In genomic region chr12:5102806-5103205, GRCh38 we compare ENCODE assay signal across 29 cellular contexts. TPM values are rescaled to one million over a fixed set of nuclear protein-coding genes. Genes with fewer than 3 reads are reported as not detected.
"Had no signal": no experiment of that assay in that cellular context is flagged by ENCODE, and none has a peak within 500 bp of the region (broad histone marks: within the 10 kb centered on the region; RNA-seq: fewer than 3 reads in every experiment).

No MANE protein-coding gene starts in this region.

- H3K4me1 ChIP-seq: left lung, psoas muscle, sigmoid colon, suprapubic skin, transverse colon, uterus had no signal

- H3K4me3 Mint-ChIP-seq: effector memory CD8-positive, alpha-beta T cell; naive thymus-derived CD8-positive, alpha-beta T cell; nephron progenitor cell; stimulated activated naive CD8-positive, alpha-beta T cell treated with anti-CD3 and anti-CD28 coated beads, Interleukin-15, amount 100 ng/mL, for 72 hours had no signal

- H3K27ac Mint-ChIP-seq: effector memory CD8-positive, alpha-beta T cell; naive thymus-derived CD8-positive, alpha-beta T cell; nephron progenitor cell; stimulated activated naive CD8-positive, alpha-beta T cell treated with anti-CD3 and anti-CD28 coated beads, Interleukin-15, amount 100 ng/mL, for 72 hours had no signal

- H3K27me3 ChIP-seq: left lung, ovary, sigmoid colon, uterus had no signal

- H3K9me3 ChIP-seq: esophagus squamous epithelium, left lung, ovary, psoas muscle, sigmoid colon, suprapubic skin, transverse colon, upper lobe of right lung, uterus had no signal

- H3K4me1 Mint-ChIP-seq: naive thymus-derived CD8-positive, alpha-beta T cell; stimulated activated naive CD8-positive, alpha-beta T cell treated with anti-CD3 and anti-CD28 coated beads, Interleukin-15, amount 100 ng/mL, for 72 hours had no signal

- H3K36me3 ChIP-seq: esophagus squamous epithelium, left lung, ovary, sigmoid colon, suprapubic skin, transverse colon, upper lobe of right lung, uterus had no signal

- H2AFZ ChIP-seq: hepatocyte had no signal

- ATAC-seq: effector memory CD8-positive, alpha-beta T cell; left cardiac atrium; naive thymus-derived CD8-positive, alpha-beta T cell; psoas muscle; right cardiac atrium; stimulated activated naive CD8-positive, alpha-beta T cell treated with anti-CD3 and anti-CD28 coated beads, Interleukin-15, amount 100 ng/mL, for 72 hours; upper lobe of right lung had no signal

- H3K4me3 ChIP-seq: coronary artery, esophagus squamous epithelium, hepatocyte, left lung, ovary, psoas muscle, sigmoid colon, suprapubic skin, transverse colon, upper lobe of right lung, uterus had no signal

- H3K27ac ChIP-seq: coronary artery, esophagus squamous epithelium, hepatocyte, left lung, ovary, psoas muscle, sigmoid colon, suprapubic skin, transverse colon, upper lobe of right lung, uterus had no signal

- H3K4me2 ChIP-seq: hepatocyte had no signal

- DNase-seq: dermis blood vessel endothelial cell; effector memory CD8-positive, alpha-beta T cell; erythroblast; esophagus squamous epithelium; left cardiac atrium; left lung; midbrain; naive thymus-derived CD8-positive, alpha-beta T cell; nephron progenitor cell; nucleus accumbens; ovary; posterior cingulate gyrus; psoas muscle; right cardiac atrium; sigmoid colon; stimulated activated CD4-positive, alpha-beta T cell treated with anti-CD3 and anti-CD28 coated beads, Interleukin-15, amount 100 ng/mL, for 24 hours; stimulated activated CD4-positive, alpha-beta T cell treated with anti-CD3 and anti-CD28 coated beads, Interleukin-2, amount 100 ng/mL, for 48 hours; stimulated activated CD8-positive, alpha-beta memory T cell treated with anti-CD3 and anti-CD28 coated beads, Interleukin-4, amount 100 ng/mL, for 48 hours; stimulated activated naive CD4-positive, alpha-beta T cell; stimulated activated naive CD8-positive, alpha-beta T cell treated with anti-CD3 and anti-CD28 coated beads, Interleukin-15, amount 100 ng/mL, for 72 hours; transverse colon; upper lobe of right lung; uterus had no signal

RNA-seq across cellular contexts. Expression of gene KCNA5, which starts 59.1 kb away (rescaled TPM):
- total RNA-seq: dermis blood vessel endothelial cell; fibroblast of villous mesenchyme; lung microvascular endothelial cell; naive thymus-derived CD8-positive, alpha-beta T cell; renal cortical epithelial cell had no signal
- polyA plus RNA-seq: naive thymus-derived CD8-positive, alpha-beta T cell had no signal
